29 cellular contexts compared by ENCODE assay signal in the genomic region with DNA sequence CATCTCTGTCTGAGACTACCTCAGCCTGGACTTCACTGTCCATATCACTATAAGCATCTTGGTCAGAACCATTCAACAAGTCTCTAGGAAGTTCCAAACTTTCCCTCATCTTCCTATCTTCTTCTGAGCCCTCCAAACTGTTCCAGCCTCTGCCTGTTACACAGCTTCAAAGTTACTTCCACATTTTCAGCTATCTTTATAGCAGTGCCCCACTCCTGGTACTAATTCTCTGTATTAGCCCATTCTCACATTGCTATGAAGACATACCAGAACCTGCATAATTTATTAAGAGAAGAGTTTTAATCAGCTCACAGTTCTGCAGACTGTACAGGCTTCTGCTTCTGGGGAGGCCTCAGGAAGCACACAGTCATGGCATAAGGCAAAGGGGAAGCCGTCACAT.
"Had no signal": no experiment of that assay in that cellular context is flagged by ENCODE, and none has a peak within 500 bp of the region (broad histone marks: within the 10 kb centered on the region; RNA-seq: fewer than 3 reads in every experiment).

No MANE protein-coding gene starts in this region.

- H3K36me3 ChIP-seq: gastrocnemius medialis, neural progenitor cell, prostate gland, right atrium auricular region had no signal

- H3K4me3 Mint-ChIP-seq: effector memory CD8-positive, alpha-beta T cell; mesothelial cell of epicardium; nephron; neural progenitor cell had no signal

- H3K4me1 Mint-ChIP-seq: nephron, neural progenitor cell had no signal

- H3K27ac Mint-ChIP-seq: effector memory CD8-positive, alpha-beta T cell; mesothelial cell of epicardium; nephron; neural progenitor cell had no signal

- H3K27ac ChIP-seq: epithelial cell of prostate, gastrocnemius medialis, left lung, neural progenitor cell, parathyroid adenoma, prostate gland, right atrium auricular region, testis, tibial artery, upper lobe of left lung had no signal

- H3K9me3 Mint-ChIP-seq: effector memory CD8-positive, alpha-beta T cell had no signal

- H3K27me3 Mint-ChIP-seq: effector memory CD8-positive, alpha-beta T cell; naive thymus-derived CD4-positive, alpha-beta T cell had no signal

- H3K27me3 ChIP-seq: gastrocnemius medialis, left lung, neural progenitor cell, right atrium auricular region, testis, tibial artery, upper lobe of left lung had no signal

- H3K9me3 ChIP-seq: gastrocnemius medialis, prostate gland, right atrium auricular region, testis had no signal

- H3K4me1 ChIP-seq: gastrocnemius medialis, left lung, neural progenitor cell, prostate gland, right atrium auricular region, testis, tibial artery, upper lobe of left lung had no signal

- DNase-seq: cortex of kidney; effector memory CD8-positive, alpha-beta T cell; foreskin fibroblast; gastrocnemius medialis; head of caudate nucleus; left cardiac atrium; left lung; mesenchymal stem cell; mucosa of descending colon; naive thymus-derived CD4-positive, alpha-beta T cell; stimulated activated CD4-positive, alpha-beta T cell treated with anti-CD3 and anti-CD28 coated beads, Interleukin-12 subunit alpha, Interleukin-12 subunit beta, amount 100 ng/mL, for 4 hours; stimulated activated CD4-positive, alpha-beta T cell treated with anti-CD3 and anti-CD28 coated beads, Interleukin-1b, Interleukin-23, amount 100 ng/mL, for 48 hours; stimulated activated CD4-positive, alpha-beta T cell treated with anti-CD3 and anti-CD28 coated beads, Interleukin-4, amount 100 ng/mL, for 1 hour; stimulated activated CD8-positive, alpha-beta memory T cell treated with anti-CD3 and anti-CD28 coated beads, Interleukin-4, amount 100 ng/mL, for 48 hours; stimulated activated naive CD8-positive, alpha-beta T cell treated with anti-CD3 and anti-CD28 coated beads, Interleukin-15, Interleukin-2, amounts not matched to agents 100 U/mL and 50 U/mL, for 24 hours; substantia nigra; testis; tibial artery; upper lobe of left lung had no signal

- ATAC-seq: effector memory CD8-positive, alpha-beta T cell; esophagus mucosa; gastrocnemius medialis; left cardiac atrium; left lung; mucosa of descending colon; naive thymus-derived CD4-positive, alpha-beta T cell; sciatic nerve; stimulated activated naive CD8-positive, alpha-beta T cell treated with anti-CD3 and anti-CD28 coated beads, Interleukin-15, Interleukin-2, amounts not matched to agents 100 U/mL and 50 U/mL, for 24 hours had no signal

- H3K4me3 ChIP-seq: gastrocnemius medialis, left lung, mucosa of descending colon, neural progenitor cell, prostate gland, right atrium auricular region, smooth muscle cell, testis, tibial artery, upper lobe of left lung had no signal
